Comparison of ENCODE assay signal across 1 cellular context in the genomic region with DNA sequence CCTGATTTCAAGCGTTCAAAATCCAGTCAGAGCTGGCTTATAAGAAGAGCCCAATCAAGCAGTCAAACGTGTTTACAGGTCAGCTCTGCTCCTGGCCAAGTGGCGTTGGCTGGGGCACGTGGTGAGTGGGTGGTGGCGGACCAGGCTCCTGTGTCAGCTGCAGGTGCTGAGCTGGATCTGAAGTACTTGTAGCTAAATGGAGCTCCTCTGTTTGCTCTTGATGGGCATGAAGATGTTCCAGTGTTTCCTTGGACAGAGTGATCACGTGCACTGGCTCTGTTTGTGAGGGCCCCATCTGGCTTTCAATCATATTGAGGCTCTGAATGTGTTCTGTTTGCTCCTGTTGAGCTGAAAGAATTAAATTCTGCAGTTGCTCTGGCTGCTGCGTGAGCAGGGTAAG.
TF ChIP-seq lines count a peak whose summit lies in the region.

No MANE protein-coding gene starts in this region.

TF ChIP-seq in GM12878, 131 proteins besides CTCF, POLR2A, EP300 and RAD21:
- TF ChIP-seq, protein P1, sequence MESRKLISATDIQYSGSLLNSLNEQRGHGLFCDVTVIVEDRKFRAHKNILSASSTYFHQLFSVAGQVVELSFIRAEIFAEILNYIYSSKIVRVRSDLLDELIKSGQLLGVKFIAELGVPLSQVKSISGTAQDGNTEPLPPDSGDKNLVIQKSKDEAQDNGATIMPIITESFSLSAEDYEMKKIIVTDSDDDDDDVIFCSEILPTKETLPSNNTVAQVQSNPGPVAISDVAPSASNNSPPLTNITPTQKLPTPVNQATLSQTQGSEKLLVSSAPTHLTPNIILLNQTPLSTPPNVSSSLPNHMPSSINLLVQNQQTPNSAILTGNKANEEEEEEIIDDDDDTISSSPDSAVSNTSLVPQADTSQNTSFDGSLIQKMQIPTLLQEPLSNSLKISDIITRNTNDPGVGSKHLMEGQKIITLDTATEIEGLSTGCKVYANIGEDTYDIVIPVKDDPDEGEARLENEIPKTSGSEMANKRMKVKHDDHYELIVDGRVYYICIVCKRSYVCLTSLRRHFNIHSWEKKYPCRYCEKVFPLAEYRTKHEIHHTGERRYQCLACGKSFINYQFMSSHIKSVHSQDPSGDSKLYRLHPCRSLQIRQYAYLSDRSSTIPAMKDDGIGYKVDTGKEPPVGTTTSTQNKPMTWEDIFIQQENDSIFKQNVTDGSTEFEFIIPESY (IDR thresholded peaks at IDR 0.05), result peak; percentile 51; the same call in 1 of the 2 replicates
- no peak for TF ChIP-seq MYB (IDR thresholded peaks at IDR 0.05; ENCODE audit: borderline replicate concordance, low read depth, low read length)
- TF ChIP-seq WRNIP1 (IDR thresholded peaks at IDR 0.05; ENCODE audit: borderline replicate concordance, low read depth, low read length), result no peak
- no peak for TF ChIP-seq STAT1 (conservative IDR thresholded peaks at IDR 0.05)
- TF ChIP-seq, protein P2, sequence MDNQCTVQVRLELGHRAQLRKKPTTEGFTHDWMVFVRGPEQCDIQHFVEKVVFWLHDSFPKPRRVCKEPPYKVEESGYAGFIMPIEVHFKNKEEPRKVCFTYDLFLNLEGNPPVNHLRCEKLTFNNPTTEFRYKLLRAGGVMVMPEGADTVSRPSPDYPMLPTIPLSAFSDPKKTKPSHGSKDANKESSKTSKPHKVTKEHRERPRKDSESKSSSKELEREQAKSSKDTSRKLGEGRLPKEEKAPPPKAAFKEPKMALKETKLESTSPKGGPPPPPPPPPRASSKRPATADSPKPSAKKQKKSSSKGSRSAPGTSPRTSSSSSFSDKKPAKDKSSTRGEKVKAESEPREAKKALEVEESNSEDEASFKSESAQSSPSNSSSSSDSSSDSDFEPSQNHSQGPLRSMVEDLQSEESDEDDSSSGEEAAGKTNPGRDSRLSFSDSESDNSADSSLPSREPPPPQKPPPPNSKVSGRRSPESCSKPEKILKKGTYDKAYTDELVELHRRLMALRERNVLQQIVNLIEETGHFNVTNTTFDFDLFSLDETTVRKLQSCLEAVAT (IDR thresholded peaks at IDR 0.05), result no peak
